In genomic region chr14:103875010-103875409, GRCh38 we compare ENCODE assay signal across 28 cellular contexts. TPM values are rescaled to one million over a fixed set of nuclear protein-coding genes. Genes with fewer than 3 reads are reported as not detected.
"Had no signal": no experiment of that assay in that cellular context is flagged by ENCODE, and none has a peak within 500 bp of the region (broad histone marks: within the 10 kb centered on the region; RNA-seq: fewer than 3 reads in every experiment).

No MANE protein-coding gene starts in this region.

- H3K4me2 ChIP-seq: hepatocyte had no signal

- H2AFZ ChIP-seq: hepatocyte had no signal

- H3K27ac Mint-ChIP-seq: activated CD4-positive, alpha-beta memory T cell treated with anti-CD3 and anti-CD28 coated beads for 36 hours; activated CD4-positive, alpha-beta T cell treated with anti-CD3 and anti-CD28 coated beads, Interleukin-2, amount 10 ng/mL, durations not matched to agents 24 days and 14 days; activated T-helper 1 cell treated with anti-CD3 and anti-CD28 coated beads, Interleukin-12 subunit alpha, Interleukin-12 subunit beta, Interleukin-2, Interleukin-4 antibody, amounts not matched to agents 30 ng/mL and 10 ng/mL and 1 ng/mL, durations not matched to agents 14 hours and 24 hours and 36 hours; brain; natural killer cell; T-helper 1 cell treated with Interleukin-12 subunit alpha and Interleukin-12 subunit beta and Interleukin-4 antibody, amounts not matched to agents 30 μg/mL and 1 μg/mL, for 36 hours had no signal

- ATAC-seq: activated naive CD4-positive, alpha-beta T cell treated with anti-CD3 and anti-CD28 coated beads, Interleukin-2, amount 50 U/mL, for 72 hours; gastrocnemius medialis; natural killer cell; right cardiac atrium had no signal

- H3K79me2 ChIP-seq: hepatocyte had no signal

- H3K9me3 ChIP-seq: ascending aorta, gastrocnemius medialis, left ventricle myocardium inferior, spleen, tibial nerve had no signal

- H3K4me3 ChIP-seq: ascending aorta, coronary artery, dorsolateral prefrontal cortex, gastrocnemius medialis, hepatocyte, left ventricle myocardium inferior, lung, spleen, tibial nerve had no signal

- H3K36me3 Mint-ChIP-seq: activated CD4-positive, alpha-beta memory T cell treated with anti-CD3 and anti-CD28 coated beads for 36 hours; activated naive CD4-positive, alpha-beta T cell treated with anti-CD3 and anti-CD28 coated beads, Interleukin-2, amount 50 U/mL, for 72 hours; brain; natural killer cell had no signal

- H3K27me3 Mint-ChIP-seq: activated CD4-positive, alpha-beta memory T cell treated with anti-CD3 and anti-CD28 coated beads for 36 hours; activated CD4-positive, alpha-beta T cell treated with anti-CD3 and anti-CD28 coated beads, Interleukin-2, amount 10 ng/mL, durations not matched to agents 24 days and 14 days had no signal

- H3K9me3 Mint-ChIP-seq: activated CD4-positive, alpha-beta memory T cell treated with anti-CD3 and anti-CD28 coated beads for 36 hours; activated T-helper 1 cell treated with anti-CD3 and anti-CD28 coated beads, Interleukin-12 subunit alpha, Interleukin-12 subunit beta, Interleukin-2, Interleukin-4 antibody, amounts not matched to agents 30 ng/mL and 10 ng/mL and 1 ng/mL, durations not matched to agents 14 hours and 24 hours and 36 hours; brain; T-helper 1 cell treated with Interleukin-12 subunit alpha and Interleukin-12 subunit beta and Interleukin-4 antibody, amounts not matched to agents 30 μg/mL and 1 μg/mL, for 36 hours had no signal

- H3K36me3 ChIP-seq: ascending aorta, gastrocnemius medialis, left ventricle myocardium inferior, spleen, tibial nerve had no signal

- H3K27me3 ChIP-seq: ascending aorta, dorsolateral prefrontal cortex, gastrocnemius medialis, hepatocyte, tibial nerve had no signal

- DNase-seq: activated CD4-positive, alpha-beta memory T cell treated with anti-CD3 and anti-CD28 coated beads for 36 hours; activated CD4-positive, alpha-beta T cell treated with anti-CD3 and anti-CD28 coated beads, Interleukin-2, amount 10 ng/mL, durations not matched to agents 24 days and 14 days; activated CD4-positive, CD25-positive, alpha-beta regulatory T cell treated with anti-CD3 and anti-CD28 coated beads, Interleukin-2, amount 50 U/mL, for 72 hours; activated CD8-positive, alpha-beta memory T cell treated with anti-CD3 and anti-CD28 coated beads, Interleukin-2, amount 50 U/mL, for 4 hours; activated effector memory CD4-positive, alpha-beta T cell treated with anti-CD3 and anti-CD28 coated beads, Interleukin-2, amount 50 U/mL, for 16 hours; activated T-cell treated with anti-CD3 and anti-CD28 coated beads, Interleukin-2, amount 50 U/mL, for 1 hour; dorsolateral prefrontal cortex; effector memory CD4-positive, alpha-beta T cell; erythroblast; gastrocnemius medialis; glutamatergic neuron; islet precursor cell; left ventricle myocardium inferior; mesendoderm; natural killer cell; posterior cingulate gyrus; right cardiac atrium; spleen; stimulated activated naive CD4-positive, alpha-beta T cell had no signal

- H3K4me3 Mint-ChIP-seq: activated CD4-positive, alpha-beta memory T cell treated with anti-CD3 and anti-CD28 coated beads for 36 hours; activated CD4-positive, alpha-beta T cell treated with anti-CD3 and anti-CD28 coated beads, Interleukin-2, amount 10 ng/mL, durations not matched to agents 24 days and 14 days; activated T-helper 1 cell treated with anti-CD3 and anti-CD28 coated beads, Interleukin-12 subunit alpha, Interleukin-12 subunit beta, Interleukin-2, Interleukin-4 antibody, amounts not matched to agents 30 ng/mL and 10 ng/mL and 1 ng/mL, durations not matched to agents 14 hours and 24 hours and 36 hours; brain; natural killer cell; T-helper 1 cell treated with Interleukin-12 subunit alpha and Interleukin-12 subunit beta and Interleukin-4 antibody, amounts not matched to agents 30 μg/mL and 1 μg/mL, for 36 hours had no signal

- H3K27ac ChIP-seq: ascending aorta, coronary artery, dorsolateral prefrontal cortex, gastrocnemius medialis, hepatocyte, left ventricle myocardium inferior, spleen, tibial nerve had no signal

RNA-seq across cellular contexts. Expression of gene TDRD9, which starts 53.2 kb away (rescaled TPM):
- total RNA-seq: activated T-helper 1 cell treated with anti-CD3 and anti-CD28 coated beads, Interleukin-12 subunit alpha, Interleukin-12 subunit beta, Interleukin-2, Interleukin-4 antibody, amounts not matched to agents 30 ng/mL and 10 ng/mL and 1 ng/mL, durations not matched to agents 14 hours and 24 hours and 36 hours had no signal
